In genomic region chr1:94801919-94802546, GRCh38 we compare ENCODE assay signal across 8 cellular contexts. TPM values are rescaled to one million over a fixed set of nuclear protein-coding genes. Genes with fewer than 3 reads are reported as not detected.
DNase-seq lines count a peak whose midpoint lies in the region; ATAC-seq, FAIRE-seq and TF ChIP-seq lines count a peak whose summit lies in the region.

No MANE protein-coding gene starts in this region.

- H3K4me1 ChIP-seq in cardiac muscle cell (ENCODE audit: low read depth): peaks cover 28% of the 10 kb centered on the region
- H3K4me1 ChIP-seq in prostate gland (replicated peaks): peaks cover 3% of the 10 kb centered on the region

- H3K27me3 Mint-ChIP-seq in activated B cell treated with CpG ODN at 0.5 μM for 24 hours: peaks cover 6% of the 10 kb centered on the region

- peak; percentile 11 for FAIRE-seq in A204.1 (lab: Jason Lieb, UNC)

- no peaks in the 10 kb centered on the region for H3K9me3 Mint-ChIP-seq in activated B cell treated with CpG ODN at 0.5 μM for 24 hours

- TF ChIP-seq POLR2A in prostate gland (IDR thresholded peaks at IDR 0.05): no peak

- H3K4me3 ChIP-seq in GM12864 (ENCODE audit: low read depth, low read length): no peak overlapping the region
- no peak overlapping the region for H3K4me3 ChIP-seq in cardiac muscle cell
- H3K4me3 ChIP-seq in prostate gland: no peak overlapping the region

- no peak for DNase-seq in GM12864 (ENCODE audit: low read depth)
- DNase-seq in NCI-H2171 treated with DMSO at 0.1 percent for 48 hours (lab: John Stamatoyannopoulos, UW): peak; percentile 78
- DNase-seq in activated B cell treated with CpG ODN at 0.5 μM for 24 hours: no peak
- DNase-seq in cardiac muscle cell (ENCODE audit: low read depth in 1 of 2, low spot score in 1 of 2): peak; percentile 70 to 90
- peak; percentile 42 for DNase-seq in prostate gland (ENCODE audit: low spot score)
- no peak for DNase-seq in occipital lobe (lab: John Stamatoyannopoulos, UW)

- no peak overlapping the region for H3K4me3 Mint-ChIP-seq in activated B cell treated with CpG ODN at 0.5 μM for 24 hours

- ATAC-seq in HG02870 (IDR thresholded peaks at IDR 0.05; ENCODE audit: unreplicated experiment) (peak; percentile 55), activated B cell treated with CpG ODN at 0.5 μM for 24 hours (ENCODE audit: low read depth) (peak; percentile 64)

- no peaks in the 10 kb centered on the region for H3K36me3 ChIP-seq in cardiac muscle cell
- H3K36me3 ChIP-seq in prostate gland: no peaks in the 10 kb centered on the region

- WGBS in prostate gland: 13% methylated on average over 6 of the region's 7 CpGs

- H3K36me3 Mint-ChIP-seq in activated B cell treated with CpG ODN at 0.5 μM for 24 hours (ENCODE audit: low read depth): no peaks in the 10 kb centered on the region

- H3K27me3 ChIP-seq in cardiac muscle cell (no peaks in the 10 kb centered on the region), prostate gland (replicated peaks; ENCODE audit: insufficient read depth) (no peaks in the 10 kb centered on the region)

- peaks cover 9% of the 10 kb centered on the region for H3K4me1 Mint-ChIP-seq in activated B cell treated with CpG ODN at 0.5 μM for 24 hours

- TF ChIP-seq CTCF in GM12864 (IDR thresholded peaks at IDR 0.05; ENCODE audit: low read depth, low read length, missing control alignments) (peak; percentile 32), activated B cell treated with CpG ODN at 0.5 μM for 24 hours (IDR thresholded peaks at IDR 0.05) (no peak), cardiac muscle cell (IDR thresholded peaks at IDR 0.05; ENCODE audit: low read depth, low read length) (peak; percentile 58), prostate gland (IDR thresholded peaks at IDR 0.05) (peak in 3 of 4 experiments; percentile 34 to 74 (median 63))

- H3K27ac ChIP-seq in cardiac muscle cell (peak overlapping the region; percentile 56), prostate gland (peak overlapping the region; percentile 55 to 71)

- POLR2A ChIA-PET in activated B cell treated with CpG ODN at 0.5 μM for 24 hours (lab: Charles Lee): interaction anchor here (0.8 kb wide), 1 partner anchor 301 kb away, joined by 3 read pairs; no protein-coding TSS in a partner anchor

- H3K27ac Mint-ChIP-seq in activated B cell treated with CpG ODN at 0.5 μM for 24 hours: no peak overlapping the region

- CTCF ChIA-PET in activated B cell treated with CpG ODN at 0.5 μM for 24 hours (lab: Charles Lee): interaction anchor here (0.9 to 6.6 kb wide), 2 partner anchors 285 to 321 kb away, joined by 3 to 143 read pairs; no protein-coding TSS in a partner anchor

- H3K9me3 ChIP-seq in cardiac muscle cell (ENCODE audit: low read depth): no peaks in the 10 kb centered on the region
- H3K9me3 ChIP-seq in prostate gland: no peaks in the 10 kb centered on the region

- intact Hi-C loops in activated B cell treated with CpG ODN at 0.5 μM for 24 hours (cut with micrococcal nuclease) (loop anchor here (2.0 to 10.0 kb wide), 2 partner anchors 741 to 1497 kb away; no protein-coding TSS in a partner anchor), prostate gland (cut with DNase I) (loop anchor here (2.0 to 5.0 kb wide), 5 partner anchors 205 to 385 kb away; partner anchors contain the start of gene ABCD3)

RNA-seq across cellular contexts. Expression of gene SLC44A3, which starts 18.1 kb away (rescaled TPM):
- total RNA-seq in activated B cell treated with CpG ODN at 0.5 μM for 24 hours: not detected in 2 replicates
- 3.2 and 17.8 TPM in 2 replicates for total RNA-seq in cardiac muscle cell
- 1.1 and 1.2 TPM in 2 replicates for polyA plus RNA-seq in cardiac muscle cell
- 10 to 100 TPM; 15.4 to 16.2 TPM for total RNA-seq in prostate gland
- total RNA-seq in occipital lobe: 2.2 TPM

Comparison
In these comparisons a context has a peak if more than half of its experiments do, and no peak if none do; other contexts are left out.
1. DNase-seq: peak in NCI-H2171 treated with DMSO at 0.1 percent for 48 hours (single experiment), cardiac muscle cell (2 of 2) and prostate gland (single experiment); none in GM12864 (single experiment), activated B cell treated with CpG ODN at 0.5 μM for 24 hours (single experiment) and occipital lobe (single experiment).